10 cellular contexts compared by ENCODE assay signal in genomic region chr5:139526309-139527109, GRCh38. TPM values are rescaled to one million over a fixed set of nuclear protein-coding genes. Genes with fewer than 3 reads are reported as not detected.
"Had no signal": no experiment of that assay in that cellular context is flagged by ENCODE, and none has a peak within 500 bp of the region (broad histone marks: within the 10 kb centered on the region; RNA-seq: fewer than 3 reads in every experiment).

No MANE protein-coding gene starts in this region.

RNA-seq across cellular contexts. Expression of gene SMIM33, which starts 55.7 kb away (rescaled TPM):
- total RNA-seq: bronchial epithelial cell, dorsolateral prefrontal cortex, esophagus muscularis mucosa, fibroblast of villous mesenchyme, glomerular endothelial cell, lung, occipital lobe, thoracic aorta, urinary bladder had no signal
- polyA plus RNA-seq: immature natural killer cell, urinary bladder had no signal
